35 cellular contexts compared by ENCODE assay signal in the genomic region with DNA sequence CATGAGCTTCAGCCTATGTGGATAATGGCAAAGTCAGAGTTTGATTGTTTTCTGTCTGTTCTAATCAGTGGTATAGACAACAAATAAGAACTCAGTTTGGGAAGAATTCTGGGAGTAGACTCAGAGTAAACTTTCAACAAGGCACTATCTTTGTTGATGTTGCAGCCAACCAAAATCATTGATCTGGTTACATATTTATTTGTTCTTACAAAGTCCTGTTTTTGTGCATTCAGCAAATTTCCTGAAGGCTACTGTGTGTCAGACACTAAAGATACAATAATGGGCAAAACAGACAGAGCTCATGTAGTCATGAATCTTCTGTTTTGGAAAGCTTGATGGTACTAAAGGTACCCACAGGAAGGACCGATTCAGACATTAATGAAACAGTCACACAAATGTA. TPM values are rescaled to one million over a fixed set of nuclear protein-coding genes. Genes with fewer than 3 reads are reported as not detected.
"Had no signal": no experiment of that assay in that cellular context is flagged by ENCODE, and none has a peak within 500 bp of the region (broad histone marks: within the 10 kb centered on the region; RNA-seq: fewer than 3 reads in every experiment).

No MANE protein-coding gene starts in this region.

- H3K9me3 ChIP-seq: adrenal gland, body of pancreas, breast epithelium had no signal

- H3K4me1 ChIP-seq: adrenal gland, breast epithelium had no signal

- H3K27ac ChIP-seq: adrenal gland, body of pancreas, brain microvascular endothelial cell, breast epithelium, VCaP had no signal

- H3K27me3 ChIP-seq: adrenal gland, body of pancreas, brain microvascular endothelial cell, breast epithelium had no signal

- ATAC-seq: activated CD8-positive, alpha-beta T cell treated with anti-CD3 and anti-CD28 coated beads for 36 hours; activated naive CD4-positive, alpha-beta T cell treated with anti-CD3 and anti-CD28 coated beads, Interleukin-2, amount 50 U/mL, for 72 hours; activated T-cell treated with anti-CD3 and anti-CD28 coated beads, Interleukin-2, amount 50 U/mL, for 4 hours; activated T-cell treated with anti-CD3 and anti-CD28 coated beads, Interleukin-2, amount 50 U/mL, for 72 hours; activated T-helper 17 cell treated with anti-CD3 and anti-CD28 coated beads, Interleukin-2, amount 50 U/mL, for 72 hours; body of pancreas had no signal

- H3K4me3 ChIP-seq: adrenal gland, body of pancreas, breast epithelium had no signal

- H3K36me3 ChIP-seq: adrenal gland, brain microvascular endothelial cell, breast epithelium had no signal

- DNase-seq: activated B cell treated with CpG ODN at 0.5 μM for 24 hours; activated CD4-positive, alpha-beta memory T cell treated with anti-CD3 and anti-CD28 coated beads for 36 hours; activated CD4-positive, alpha-beta T cell treated with anti-CD3 and anti-CD28 coated beads for 4 hours; activated CD4-positive, alpha-beta T cell treated with anti-CD3 and anti-CD28 coated beads, Interleukin-2, amount 10 ng/mL, durations not matched to agents 24 days and 14 days; activated CD4-positive, alpha-beta T cell treated with anti-CD3 and anti-CD28 coated beads, Interleukin-2, amount 50 U/mL, for 1 hour; activated CD4-positive, alpha-beta T cell treated with anti-CD3 and anti-CD28 coated beads, Interleukin-2, amount 50 U/mL, for 4 hours; activated CD4-positive, CD25-positive, alpha-beta regulatory T cell treated with anti-CD3 and anti-CD28 coated beads, Interleukin-2, amount 50 U/mL, for 72 hours; activated CD8-positive, alpha-beta memory T cell treated with anti-CD3 and anti-CD28 coated beads, Interleukin-2, amount 50 U/mL, for 4 hours; activated CD8-positive, alpha-beta T cell treated with anti-CD3 and anti-CD28 coated beads for 36 hours; activated effector memory CD4-positive, alpha-beta T cell treated with anti-CD3 and anti-CD28 coated beads, Interleukin-2, amount 50 U/mL, for 16 hours; activated gamma-delta T cell treated with Interleukin-2 at 50 U/mL for 16 hours; activated naive CD4-positive, alpha-beta T cell; activated naive CD4-positive, alpha-beta T cell treated with anti-CD3 and anti-CD28 coated beads for 36 hours; activated naive CD4-positive, alpha-beta T cell treated with anti-CD3 and anti-CD28 coated beads, Interleukin-2, amount 50 U/mL, for 16 hours; activated naive CD8-positive, alpha-beta T cell treated with anti-CD3 and anti-CD28 coated beads for 36 hours; activated T-cell treated with anti-CD3 and anti-CD28 coated beads for 4 hours; activated T-cell treated with anti-CD3 and anti-CD28 coated beads, Interleukin-2, amount 50 U/mL, for 1 hour; activated T-cell treated with anti-CD3 and anti-CD28 coated beads, Interleukin-2, amount 50 U/mL, for 4 hours; activated T-cell treated with anti-CD3 and anti-CD28 coated beads, Interleukin-2, amount 50 U/mL, for 72 hours; adrenal gland; amniotic stem cell; aorta; body of pancreas; brain microvascular endothelial cell; central memory CD4-positive, alpha-beta T cell; T-helper 2 cell; T-helper 9 cell had no signal

RNA-seq across cellular contexts. Expression of gene GRM7, which starts 55.0 kb away (rescaled TPM):
- total RNA-seq: activated B cell treated with CpG ODN at 0.5 μM for 24 hours; activated CD4-positive, alpha-beta memory T cell treated with anti-CD3 and anti-CD28 coated beads for 36 hours; activated CD4-positive, alpha-beta T cell treated with anti-CD3 and anti-CD28 coated beads, Interleukin-2, amount 10 ng/mL, durations not matched to agents 24 days and 14 days; activated CD8-positive, alpha-beta memory T cell treated with anti-CD3 and anti-CD28 coated beads for 36 hours; activated CD8-positive, alpha-beta T cell treated with anti-CD3 and anti-CD28 coated beads for 36 hours; activated naive CD4-positive, alpha-beta T cell treated with anti-CD3 and anti-CD28 coated beads for 36 hours; activated naive CD4-positive, alpha-beta T cell treated with anti-CD3 and anti-CD28 coated beads, Interleukin-2, amount 50 U/mL, for 72 hours; activated naive CD8-positive, alpha-beta T cell treated with anti-CD3 and anti-CD28 coated beads for 36 hours; activated T-cell treated with anti-CD3 and anti-CD28 coated beads, Interleukin-2, amount 50 U/mL, for 4 hours; activated T-cell treated with anti-CD3 and anti-CD28 coated beads, Interleukin-2, amount 50 U/mL, for 72 hours; activated T-helper 1 cell treated with anti-CD3 and anti-CD28 coated beads, Interleukin-12 subunit alpha, Interleukin-12 subunit beta, Interleukin-2, Interleukin-4 antibody, amounts not matched to agents 30 ng/mL and 10 ng/mL and 1 ng/mL, durations not matched to agents 14 hours and 24 hours and 36 hours; activated T-helper 17 cell treated with anti-CD3 and anti-CD28 coated beads, Interleukin-2, amount 50 U/mL, for 72 hours; astrocyte; cardiac septum had no signal
